1 cellular context compared by ENCODE assay signal in genomic region chr19:53333466-53334449, GRCh38.
TF ChIP-seq lines count a peak whose summit lies in the region.

Gene ZNF845 (plus strand): TSS chr19:53333749. CDS start chr19:53341308, 7,559 bp downstream.

TF ChIP-seq in HepG2, 621 proteins besides CTCF, POLR2A, EP300 and RAD21 (continued from another document and continues in another):
- TF ChIP-seq, protein P1, sequence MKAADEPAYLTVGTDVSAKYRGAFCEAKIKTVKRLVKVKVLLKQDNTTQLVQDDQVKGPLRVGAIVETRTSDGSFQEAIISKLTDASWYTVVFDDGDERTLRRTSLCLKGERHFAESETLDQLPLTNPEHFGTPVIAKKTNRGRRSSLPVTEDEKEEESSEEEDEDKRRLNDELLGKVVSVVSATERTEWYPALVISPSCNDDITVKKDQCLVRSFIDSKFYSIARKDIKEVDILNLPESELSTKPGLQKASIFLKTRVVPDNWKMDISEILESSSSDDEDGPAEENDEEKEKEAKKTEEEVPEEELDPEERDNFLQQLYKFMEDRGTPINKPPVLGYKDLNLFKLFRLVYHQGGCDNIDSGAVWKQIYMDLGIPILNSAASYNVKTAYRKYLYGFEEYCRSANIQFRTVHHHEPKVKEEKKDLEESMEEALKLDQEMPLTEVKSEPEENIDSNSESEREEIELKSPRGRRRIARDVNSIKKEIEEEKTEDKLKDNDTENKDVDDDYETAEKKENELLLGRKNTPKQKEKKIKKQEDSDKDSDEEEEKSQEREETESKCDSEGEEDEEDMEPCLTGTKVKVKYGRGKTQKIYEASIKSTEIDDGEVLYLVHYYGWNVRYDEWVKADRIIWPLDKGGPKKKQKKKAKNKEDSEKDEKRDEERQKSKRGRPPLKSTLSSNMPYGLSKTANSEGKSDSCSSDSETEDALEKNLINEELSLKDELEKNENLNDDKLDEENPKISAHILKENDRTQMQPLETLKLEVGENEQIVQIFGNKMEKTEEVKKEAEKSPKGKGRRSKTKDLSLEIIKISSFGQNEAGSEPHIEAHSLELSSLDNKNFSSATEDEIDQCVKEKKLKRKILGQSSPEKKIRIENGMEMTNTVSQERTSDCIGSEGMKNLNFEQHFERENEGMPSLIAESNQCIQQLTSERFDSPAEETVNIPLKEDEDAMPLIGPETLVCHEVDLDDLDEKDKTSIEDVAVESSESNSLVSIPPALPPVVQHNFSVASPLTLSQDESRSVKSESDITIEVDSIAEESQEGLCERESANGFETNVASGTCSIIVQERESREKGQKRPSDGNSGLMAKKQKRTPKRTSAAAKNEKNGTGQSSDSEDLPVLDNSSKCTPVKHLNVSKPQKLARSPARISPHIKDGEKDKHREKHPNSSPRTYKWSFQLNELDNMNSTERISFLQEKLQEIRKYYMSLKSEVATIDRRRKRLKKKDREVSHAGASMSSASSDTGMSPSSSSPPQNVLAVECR (CRISPR knock-in tag; IDR thresholded peaks at IDR 0.05; ENCODE audit: borderline replicate concordance): peak; percentile 89
- TF ChIP-seq ZNF770 (CRISPR knock-in tag; IDR thresholded peaks at IDR 0.05): no peak
- no peak for TF ChIP-seq CCAR2 (optimal IDR thresholded peaks at IDR 0.05; ENCODE audit: low read depth, low read length)
- 0 out of 2 replicates have a peak, but pooled peaks have one; percentile 58 for TF ChIP-seq MXD4 (CRISPR knock-in tag; IDR thresholded peaks at IDR 0.05)
- TF ChIP-seq, protein P2, sequence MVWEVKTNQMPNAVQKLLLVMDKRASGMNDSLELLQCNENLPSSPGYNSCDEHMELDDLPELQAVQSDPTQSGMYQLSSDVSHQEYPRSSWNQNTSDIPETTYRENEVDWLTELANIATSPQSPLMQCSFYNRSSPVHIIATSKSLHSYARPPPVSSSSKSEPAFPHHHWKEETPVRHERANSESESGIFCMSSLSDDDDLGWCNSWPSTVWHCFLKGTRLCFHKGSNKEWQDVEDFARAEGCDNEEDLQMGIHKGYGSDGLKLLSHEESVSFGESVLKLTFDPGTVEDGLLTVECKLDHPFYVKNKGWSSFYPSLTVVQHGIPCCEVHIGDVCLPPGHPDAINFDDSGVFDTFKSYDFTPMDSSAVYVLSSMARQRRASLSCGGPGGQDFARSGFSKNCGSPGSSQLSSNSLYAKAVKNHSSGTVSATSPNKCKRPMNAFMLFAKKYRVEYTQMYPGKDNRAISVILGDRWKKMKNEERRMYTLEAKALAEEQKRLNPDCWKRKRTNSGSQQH (CRISPR knock-in tag; IDR thresholded peaks at IDR 0.05; ENCODE audit: low read depth): no peak
- no peak for TF ChIP-seq NFE2L2 (IDR thresholded peaks at IDR 0.05; ENCODE audit: low read length)
- TF ChIP-seq CEBPG (CRISPR knock-in tag; IDR thresholded peaks at IDR 0.05): no peak
- TF ChIP-seq ZNF143 (CRISPR knock-in tag; IDR thresholded peaks at IDR 0.05): peak; percentile 64
- no peak for TF ChIP-seq KLF9 (CRISPR knock-in tag; IDR thresholded peaks at IDR 0.05; ENCODE audit: low read depth)
- TF ChIP-seq ZBTB38 (CRISPR knock-in tag; IDR thresholded peaks at IDR 0.05): no peak
- no peak for TF ChIP-seq ZNF547 (CRISPR knock-in tag; IDR thresholded peaks at IDR 0.05)
- TF ChIP-seq SP4 (CRISPR knock-in tag; IDR thresholded peaks at IDR 0.05): peak; percentile 90
- peak; percentile 52 for TF ChIP-seq HNRNPLL (IDR thresholded peaks at IDR 0.05; ENCODE audit: low read depth, low read length, poor library complexity, severe bottlenecking)
- TF ChIP-seq SP1 (IDR thresholded peaks at IDR 0.05): no peak
- TF ChIP-seq SP1 (CRISPR knock-in tag; IDR thresholded peaks at IDR 0.05): peak; percentile 78
- TF ChIP-seq, protein P3, sequence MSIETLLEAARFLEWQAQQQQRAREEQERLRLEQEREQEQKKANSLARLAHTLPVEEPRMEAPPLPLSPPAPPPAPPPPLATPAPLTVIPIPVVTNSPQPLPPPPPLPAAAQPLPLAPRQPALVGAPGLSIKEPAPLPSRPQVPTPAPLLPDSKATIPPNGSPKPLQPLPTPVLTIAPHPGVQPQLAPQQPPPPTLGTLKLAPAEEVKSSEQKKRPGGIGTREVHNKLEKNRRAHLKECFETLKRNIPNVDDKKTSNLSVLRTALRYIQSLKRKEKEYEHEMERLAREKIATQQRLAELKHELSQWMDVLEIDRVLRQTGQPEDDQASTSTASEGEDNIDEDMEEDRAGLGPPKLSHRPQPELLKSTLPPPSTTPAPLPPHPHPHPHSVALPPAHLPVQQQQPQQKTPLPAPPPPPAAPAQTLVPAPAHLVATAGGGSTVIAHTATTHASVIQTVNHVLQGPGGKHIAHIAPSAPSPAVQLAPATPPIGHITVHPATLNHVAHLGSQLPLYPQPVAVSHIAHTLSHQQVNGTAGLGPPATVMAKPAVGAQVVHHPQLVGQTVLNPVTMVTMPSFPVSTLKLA (IDR thresholded peaks at IDR 0.05): no peak
- no peak for TF ChIP-seq ZNF460 (CRISPR knock-in tag; IDR thresholded peaks at IDR 0.05; ENCODE audit: borderline replicate concordance)
- TF ChIP-seq GATAD1 (CRISPR knock-in tag; IDR thresholded peaks at IDR 0.05): peak; percentile 70
- peak; percentile 55; the same call in 1 of the 2 replicates for TF ChIP-seq ZFP91 (CRISPR knock-in tag; IDR thresholded peaks at IDR 0.05; ENCODE audit: borderline replicate concordance)
- TF ChIP-seq ZNF589 (CRISPR knock-in tag; conservative IDR thresholded peaks at IDR 0.05): no peak
- TF ChIP-seq EED (CRISPR knock-in tag; IDR thresholded peaks at IDR 0.05): no peak
- TF ChIP-seq SMARCC2 (IDR thresholded peaks at IDR 0.05): no peak
- peak; percentile 30; the same call in 1 of the 2 replicates for TF ChIP-seq ZNF317 (CRISPR knock-in tag; IDR thresholded peaks at IDR 0.05)
- TF ChIP-seq SOX13 (IDR thresholded peaks at IDR 0.05): no peak
- TF ChIP-seq SOX13 (CRISPR knock-in tag; conservative IDR thresholded peaks at IDR 0.05 in 1 of 2, IDR thresholded peaks at IDR 0.05 in 1 of 2): no peak
- TF ChIP-seq EZH2 (conservative IDR thresholded peaks at IDR 0.05; ENCODE audit: low read depth, low read length): no peak
- peak; percentile 17; the same call in 1 of the 2 replicates for TF ChIP-seq KDM5B (CRISPR knock-in tag; IDR thresholded peaks at IDR 0.05; ENCODE audit: borderline replicate concordance)
- TF ChIP-seq TAF1 (CRISPR knock-in tag; IDR thresholded peaks at IDR 0.05): peak; percentile 59; the same call in 1 of the 2 replicates
- 0 out of 2 replicates have a peak, but pooled peaks have one; percentile 3 for TF ChIP-seq TGIF2 (CRISPR knock-in tag; IDR thresholded peaks at IDR 0.05)
- TF ChIP-seq ZNF605 (CRISPR knock-in tag; IDR thresholded peaks at IDR 0.05): no peak; the same call in 1 of the 2 replicates
- no peak for TF ChIP-seq GTF2F1 (IDR thresholded peaks at IDR 0.05; ENCODE audit: low read length)
- TF ChIP-seq ZNF598 (CRISPR knock-in tag; IDR thresholded peaks at IDR 0.05; ENCODE audit: borderline replicate concordance): no peak
- peak; percentile 47; the same call in 1 of the 2 replicates for TF ChIP-seq ZNF501 (CRISPR knock-in tag; IDR thresholded peaks at IDR 0.05)
- TF ChIP-seq, protein P4, sequence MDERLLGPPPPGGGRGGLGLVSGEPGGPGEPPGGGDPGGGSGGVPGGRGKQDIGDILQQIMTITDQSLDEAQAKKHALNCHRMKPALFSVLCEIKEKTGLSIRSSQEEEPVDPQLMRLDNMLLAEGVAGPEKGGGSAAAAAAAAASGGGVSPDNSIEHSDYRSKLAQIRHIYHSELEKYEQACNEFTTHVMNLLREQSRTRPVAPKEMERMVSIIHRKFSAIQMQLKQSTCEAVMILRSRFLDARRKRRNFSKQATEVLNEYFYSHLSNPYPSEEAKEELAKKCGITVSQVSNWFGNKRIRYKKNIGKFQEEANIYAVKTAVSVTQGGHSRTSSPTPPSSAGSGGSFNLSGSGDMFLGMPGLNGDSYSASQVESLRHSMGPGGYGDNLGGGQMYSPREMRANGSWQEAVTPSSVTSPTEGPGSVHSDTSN (CRISPR knock-in tag; IDR thresholded peaks at IDR 0.05): no peak
- no peak for TF ChIP-seq PREB (CRISPR knock-in tag; IDR thresholded peaks at IDR 0.05)
- TF ChIP-seq ZNF263 (CRISPR knock-in tag; IDR thresholded peaks at IDR 0.05): peak; percentile 81
- TF ChIP-seq PHF20 (CRISPR knock-in tag; IDR thresholded peaks at IDR 0.05): peak; percentile 79
- no peak for TF ChIP-seq ZNF34 (CRISPR knock-in tag; IDR thresholded peaks at IDR 0.05; ENCODE audit: borderline replicate concordance)
- TF ChIP-seq ZSCAN21 (CRISPR knock-in tag; IDR thresholded peaks at IDR 0.05; ENCODE audit: borderline replicate concordance): no peak
- 0 out of 2 replicates have a peak, but pooled peaks have one; percentile 7 for TF ChIP-seq E2F5 (CRISPR knock-in tag; conservative IDR thresholded peaks at IDR 0.05)
- no peak for TF ChIP-seq TARDBP (CRISPR knock-in tag; IDR thresholded peaks at IDR 0.05)
- no peak for TF ChIP-seq SMARCE1 (IDR thresholded peaks at IDR 0.05; ENCODE audit: borderline replicate concordance)
- no peak for TF ChIP-seq ZBTB21 (CRISPR knock-in tag; IDR thresholded peaks at IDR 0.05)
- peak; percentile 35; the same call in 1 of the 2 replicates for TF ChIP-seq ZFX (CRISPR knock-in tag; IDR thresholded peaks at IDR 0.05; ENCODE audit: low read depth)
- TF ChIP-seq LCORL (IDR thresholded peaks at IDR 0.05): no peak
- peak; percentile 38; the same call in 1 of the 2 replicates for TF ChIP-seq LCORL (CRISPR knock-in tag; IDR thresholded peaks at IDR 0.05)
- peak; percentile 56; the same call in 1 of the 2 replicates for TF ChIP-seq GMEB1 (CRISPR knock-in tag; IDR thresholded peaks at IDR 0.05; ENCODE audit: borderline replicate concordance)
- TF ChIP-seq ELF3 (CRISPR knock-in tag; IDR thresholded peaks at IDR 0.05): peak; percentile 64; the same call in 1 of the 2 replicates
- no peak for TF ChIP-seq ZMYM2 (CRISPR knock-in tag; IDR thresholded peaks at IDR 0.05)
- no peak for TF ChIP-seq ZFP36 (IDR thresholded peaks at IDR 0.05; ENCODE audit: borderline replicate concordance, low read depth, low read length, partially characterized antibody)
- TF ChIP-seq ZNF17 (CRISPR knock-in tag; IDR thresholded peaks at IDR 0.05): no peak
- peak; percentile 84 for TF ChIP-seq KAT8 (CRISPR knock-in tag; IDR thresholded peaks at IDR 0.05)
- no peak for TF ChIP-seq STAT5B (CRISPR knock-in tag; IDR thresholded peaks at IDR 0.05)
